Comparison of ENCODE assay signal across 18 cellular contexts in genomic region chr5:91007251-91007650, GRCh38.
DNase-seq lines count a peak whose midpoint lies in the region; ATAC-seq, FAIRE-seq and TF ChIP-seq lines count a peak whose summit lies in the region.
"Had no signal": no experiment of that assay in that cellular context is flagged by ENCODE, and none has a peak within 500 bp of the region (broad histone marks: within the 10 kb centered on the region; RNA-seq: fewer than 3 reads in every experiment).

No MANE protein-coding gene starts in this region.

- FAIRE-seq in A549 (lab: Jason Lieb, UNC) (no peak), HepG2 (lab: Jason Lieb, UNC) (no peak)
- FAIRE-seq: A204.1 had no signal

- H3K9me2 ChIP-seq in HCT116 (ENCODE audit: insufficient read depth) = no peaks in the 10 kb centered on the region; the same call in 1 of the 2 replicates

- H3K4me2 ChIP-seq in A549 = peak overlapping the region; percentile 62; the same call in 2 of the 3 replicates
- H3K4me2 ChIP-seq in HCT116 (ENCODE audit: low read length) = no peak overlapping the region
- peak overlapping the region; percentile 29; the same call in 1 of the 2 replicates for H3K4me2 ChIP-seq in HepG2 (ENCODE audit: low read depth, low read length)

- peak overlapping the region; percentile 38 for H2AFZ ChIP-seq in HCT116 (ENCODE audit: low read depth, low read length, poor library complexity, severe bottlenecking)
- no peak overlapping the region for H2AFZ ChIP-seq in HepG2 (ENCODE audit: low read length)

- TF ChIP-seq CTCF in A549 (IDR thresholded peaks at IDR 0.05) (no peak), HCT116 (IDR thresholded peaks at IDR 0.05 in 2 of 3, conservative IDR thresholded peaks at IDR 0.05 in 1 of 3; ENCODE audit: borderline replicate concordance in 1 of 3, insufficient read depth in 1 of 3, low read depth in 2 of 3, low read length in 2 of 3) (peak in 1 of 3 experiments; percentile 37; a peak in 1 of 6 replicates), WTC11 (IDR thresholded peaks at IDR 0.05) (no peak; the same call in 1 of the 2 replicates), HepG2 (CRISPR knock-in tag; IDR thresholded peaks at IDR 0.05) (no peak)

- H3K27me3 Mint-ChIP-seq in WTC11 (ENCODE audit: low read depth) = no peaks in the 10 kb centered on the region

- no peaks in the 10 kb centered on the region for H3K9me3 ChIP-seq in A549
- no peaks in the 10 kb centered on the region for H3K9me3 ChIP-seq in HCT116 (ENCODE audit: control insufficient read depth in 1 of 2, insufficient read depth in 1 of 2, low read depth in 1 of 2, low read length in 2 of 2)
- H3K9me3 ChIP-seq in HepG2 (ENCODE audit: low read length) = no peaks in the 10 kb centered on the region

- H3K4me3 Mint-ChIP-seq in WTC11 = no peak overlapping the region
- H3K4me3 Mint-ChIP-seq: CD4-positive, CD25-positive, alpha-beta regulatory T cell had no signal

- TF ChIP-seq EP300 in A549 (IDR thresholded peaks at IDR 0.05) (no peak), HepG2 (IDR thresholded peaks at IDR 0.05; ENCODE audit: low read depth in 2 of 2, low read length in 2 of 2) (no peak), HepG2 (CRISPR knock-in tag; IDR thresholded peaks at IDR 0.05; ENCODE audit: borderline replicate concordance) (no peak)

- TF ChIP-seq POLR2A in A549 (IDR thresholded peaks at IDR 0.05; ENCODE audit: low read length) (no peak), HCT116 (IDR thresholded peaks at IDR 0.05; ENCODE audit: borderline replicate concordance, extremely low read depth, insufficient read depth, insufficient read length) (no peak), HepG2 (IDR thresholded peaks at IDR 0.05; ENCODE audit: insufficient read depth in 1 of 2, low read depth in 2 of 2, low read length in 2 of 2) (no peak)

- no peaks in the 10 kb centered on the region for H3K36me3 Mint-ChIP-seq in WTC11
- H3K36me3 Mint-ChIP-seq: CD4-positive, CD25-positive, alpha-beta regulatory T cell had no signal

- intact Hi-C loops in HCT116 (cut with micrococcal nuclease) (no loop called here), HepG2 (cut with micrococcal nuclease; ENCODE audit: unreplicated experiment) (no loop called here)

- peak overlapping the region; percentile 49 to 53; a peak in 5 of 6 replicates for H3K27ac ChIP-seq in A549
- H3K27ac ChIP-seq in HCT116 (ENCODE audit: low read depth, low read length) = no peak overlapping the region
- H3K27ac ChIP-seq in HepG2 (ENCODE audit: extremely low read length, insufficient read depth, low read length) = no peak overlapping the region

- peak in 1 of 2 experiments; percentile 35 for DNase-seq in A549 (ENCODE audit: low read depth in 1 of 2, low spot score in 1 of 2)
- DNase-seq in HCT116 (ENCODE audit: low read depth, low spot score) = no peak
- no peak for DNase-seq in WTC11 (ENCODE audit: low spot score)
- no peak for DNase-seq in HepG2 (ENCODE audit: low spot score)
- no peak for DNase-seq in stimulated activated naive CD4-positive, alpha-beta T cell treated with Interleukin-2 at 50 U/mL for 16 hours (lab: John Stamatoyannopoulos, UW)
- no peak for DNase-seq in glomerular visceral epithelial cell (ENCODE audit: extremely low spot score)
- DNase-seq in KBM-7 = no peak
- DNase-seq: Calu3; CD4-positive, CD25-positive, alpha-beta regulatory T cell; DMS79 treated with DMSO at 0.1 percent for 48 hours; GDM1; H7; NCI-H1105; NCI-H187; NCI-H82; RPMI8226 had no signal

- TF ChIP-seq RAD21 in A549 (conservative IDR thresholded peaks at IDR 0.05 in 1 of 2, IDR thresholded peaks at IDR 0.05 in 1 of 2) = no peak
- no peak for TF ChIP-seq RAD21 in HCT116 (IDR thresholded peaks at IDR 0.05; ENCODE audit: low read depth)
- TF ChIP-seq RAD21 in HepG2 (CRISPR knock-in tag; IDR thresholded peaks at IDR 0.05) = no peak

- CTCF ChIA-PET in A549 (lab: Yijun Ruan, JAX) = interaction anchor here (0.6 kb wide), 1 partner anchor 20 kb away, joined by 3 read pairs; no protein-coding TSS in a partner anchor
- CTCF ChIA-PET in HCT116 (lab: Charles Lee) = no interaction called here
- CTCF ChIA-PET in WTC11 (lab: Charles Lee) = no interaction called here
- CTCF ChIA-PET in HepG2 (lab: Yijun Ruan, JAX; ENCODE audit: low intra/inter-chr PET ratio, low total read pairs) = no interaction called here

- H3K36me3 ChIP-seq in HCT116 (ENCODE audit: control insufficient read depth in 1 of 2, insufficient read depth in 2 of 2, low read length in 2 of 2) (no peaks in the 10 kb centered on the region), HepG2 (replicated peaks in 1 of 2; ENCODE audit: control insufficient read depth in 1 of 2, insufficient read depth in 2 of 2, low read length in 2 of 2) (no peaks in the 10 kb centered on the region)

- POLR2A ChIA-PET in A549 (lab: Yijun Ruan, JAX) (no interaction called here), HCT116 (lab: Charles Lee) (no interaction called here), WTC11 (lab: Charles Lee) (no interaction called here), HepG2 (lab: Yijun Ruan, JAX) (no interaction called here)

- no peaks in the 10 kb centered on the region for H3K4me1 Mint-ChIP-seq in WTC11
- H3K4me1 Mint-ChIP-seq: CD4-positive, CD25-positive, alpha-beta regulatory T cell had no signal

- ATAC-seq in A549 = peak in 1 of 2 experiments; percentile 45; a peak in 3 of 6 replicates
- ATAC-seq in HCT116 = peak; percentile 67; the same call in 1 of the 2 replicates
- peak; percentile 84 for ATAC-seq in WTC11
- ATAC-seq in HepG2 = no peak
- ATAC-seq in GM19324 (IDR thresholded peaks at IDR 0.05; ENCODE audit: low FRiP score, unreplicated experiment) = no peak

- H3K79me2 ChIP-seq in HCT116 (ENCODE audit: insufficient read depth, low read length) (no peaks in the 10 kb centered on the region), HepG2 (ENCODE audit: insufficient read depth, low read length) (no peaks in the 10 kb centered on the region)

- H3K27ac Mint-ChIP-seq in WTC11 = no peak overlapping the region
- H3K27ac Mint-ChIP-seq: CD4-positive, CD25-positive, alpha-beta regulatory T cell had no signal

- H4K20me1 ChIP-seq in HCT116 (ENCODE audit: insufficient read depth) (no peaks in the 10 kb centered on the region), HepG2 (ENCODE audit: insufficient read depth, low read length) (no peaks in the 10 kb centered on the region)

- WGBS in A549 (ENCODE audit: missing lambda C conversion rate) = 97% methylated on average over 1 of the region's 1 CpG
- WGBS in HepG2 (ENCODE audit: low lambda C conversion rate) = 97% methylated on average over 1 of the region's 1 CpG

- RAD21 ChIA-PET in HCT116 (lab: Charles Lee; ENCODE audit: low non-redundant PET in 1 of 2, low total read pairs in 2 of 2, uncharacterized antibody in 2 of 2, unreplicated experiment in 2 of 2) = no interaction called here

- H3K9ac ChIP-seq in HCT116 (ENCODE audit: low read length) = no peak overlapping the region
- H3K9ac ChIP-seq in HepG2 (ENCODE audit: insufficient read depth, low read depth, low read length) = no peak overlapping the region

- H3K27me3 ChIP-seq in HCT116 (ENCODE audit: insufficient read depth, low read length) (no peaks in the 10 kb centered on the region), HepG2 (ENCODE audit: control insufficient read depth in 1 of 2, insufficient read depth in 2 of 2, low read length in 2 of 2) (no peaks in the 10 kb centered on the region)

- H3K4me3 ChIP-seq in A549 (no peak overlapping the region), HCT116 (replicated peaks in 1 of 2; ENCODE audit: low read depth in 1 of 2, low read length in 2 of 2) (no peak overlapping the region), HepG2 (replicated peaks in 1 of 3; ENCODE audit: insufficient read depth in 1 of 3, low read depth in 2 of 3, low read length in 3 of 3) (no peak overlapping the region)

- in situ Hi-C loops in HepG2 (cut with HindIII; ENCODE audit: extremely low pct_ligation_motif_present, low pct_unique_long_range_greater_than_20kb) (no loop called here), KBM-7 (cut with MboI; ENCODE audit: low pct_unique_long_range_greater_than_20kb, low sequenced_read_pairs) (no loop called here)

- H3K4me1 ChIP-seq in A549 = peaks cover 26% of the 10 kb centered on the region
- H3K4me1 ChIP-seq in HCT116 (ENCODE audit: control insufficient read depth in 1 of 2, insufficient read depth in 2 of 2, low read length in 2 of 2) = no peaks in the 10 kb centered on the region
- peaks cover 26% of the 10 kb centered on the region for H3K4me1 ChIP-seq in HepG2 (ENCODE audit: insufficient read depth, low read length)

- BruUV-seq in HCT116 (replicated peaks; lab: Mats Ljungman, UMichigan) (no TSS peak), HepG2 (replicated peaks; lab: Mats Ljungman, UMichigan) (no TSS peak)

- H3K9me3 Mint-ChIP-seq in WTC11 = no peaks in the 10 kb centered on the region

TF ChIP-seq in A549, 52 proteins besides CTCF, POLR2A, EP300 and RAD21:
- TF ChIP-seq NR3C1 (IDR thresholded peaks at IDR 0.05) (no peak), PHF8 (IDR thresholded peaks at IDR 0.05; ENCODE audit: borderline replicate concordance, low read depth) (no peak), POLR2AphosphoS2 (conservative IDR thresholded peaks at IDR 0.05; ENCODE audit: low read length) (no peak)
TF ChIP-seq in A549: peak in this region for 0.

TF ChIP-seq in HCT116, 20 proteins besides CTCF, POLR2A, EP300 and RAD21 (continues in another document):
- TF ChIP-seq, protein P1, sequence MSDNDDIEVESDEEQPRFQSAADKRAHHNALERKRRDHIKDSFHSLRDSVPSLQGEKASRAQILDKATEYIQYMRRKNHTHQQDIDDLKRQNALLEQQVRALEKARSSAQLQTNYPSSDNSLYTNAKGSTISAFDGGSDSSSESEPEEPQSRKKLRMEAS (IDR thresholded peaks at IDR 0.05) = no peak

TF ChIP-seq in WTC11, 78 proteins besides CTCF, POLR2A, EP300 and RAD21 (continues in another document):
- TF ChIP-seq, protein P2, sequence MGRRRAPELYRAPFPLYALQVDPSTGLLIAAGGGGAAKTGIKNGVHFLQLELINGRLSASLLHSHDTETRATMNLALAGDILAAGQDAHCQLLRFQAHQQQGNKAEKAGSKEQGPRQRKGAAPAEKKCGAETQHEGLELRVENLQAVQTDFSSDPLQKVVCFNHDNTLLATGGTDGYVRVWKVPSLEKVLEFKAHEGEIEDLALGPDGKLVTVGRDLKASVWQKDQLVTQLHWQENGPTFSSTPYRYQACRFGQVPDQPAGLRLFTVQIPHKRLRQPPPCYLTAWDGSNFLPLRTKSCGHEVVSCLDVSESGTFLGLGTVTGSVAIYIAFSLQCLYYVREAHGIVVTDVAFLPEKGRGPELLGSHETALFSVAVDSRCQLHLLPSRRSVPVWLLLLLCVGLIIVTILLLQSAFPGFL (CRISPR knock-in tag; IDR thresholded peaks at IDR 0.05; ENCODE audit: borderline replicate concordance) = no peak
- no peak for TF ChIP-seq CREB1 (CRISPR knock-in tag; IDR thresholded peaks at IDR 0.05)

TF ChIP-seq in HepG2, 621 proteins besides CTCF, POLR2A, EP300 and RAD21 (continues in another document):
- no peak for TF ChIP-seq HNF4G (IDR thresholded peaks at IDR 0.05; ENCODE audit: borderline replicate concordance, low read depth, low read length)
- no peak for TF ChIP-seq HNF4G (CRISPR knock-in tag; IDR thresholded peaks at IDR 0.05; ENCODE audit: borderline replicate concordance, low read depth)
- TF ChIP-seq ZNF530 (CRISPR knock-in tag; IDR thresholded peaks at IDR 0.05; ENCODE audit: low read depth) = no peak
- TF ChIP-seq ZNF543 (CRISPR knock-in tag; IDR thresholded peaks at IDR 0.05) = no peak

Comparison
In these comparisons a context has a peak if more than half of its experiments do, and no peak if none do; other contexts are left out.
1. ATAC-seq: peak in HCT116 (single experiment) and WTC11 (single experiment); none in HepG2 (single experiment) and GM19324 (single experiment).
2. H3K27ac ChIP-seq: peak in A549 (2 of 2); none in HCT116 (single experiment) and HepG2 (single experiment).